25 cellular contexts compared by ENCODE assay signal in genomic region chr5:171705830-171706229, GRCh38.
"Had no signal": no experiment of that assay in that cellular context is flagged by ENCODE, and none has a peak within 500 bp of the region (broad histone marks: within the 10 kb centered on the region; RNA-seq: fewer than 3 reads in every experiment).

No MANE protein-coding gene starts in this region.

- DNase-seq: activated CD4-positive, alpha-beta memory T cell treated with anti-CD3 and anti-CD28 coated beads for 36 hours; activated CD4-positive, alpha-beta T cell treated with anti-CD3 and anti-CD28 coated beads, Interleukin-2, amount 10 ng/mL, durations not matched to agents 7 days and 5 days; activated CD4-positive, CD25-positive, alpha-beta regulatory T cell; activated CD8-positive, alpha-beta memory T cell treated with anti-CD3 and anti-CD28 coated beads for 24 hours; activated gamma-delta T cell treated with Interleukin-2 at 50 U/mL for 16 hours; activated naive CD4-positive, alpha-beta T cell treated with anti-CD3 and anti-CD28 coated beads, Interleukin-2, amount 10 ng/mL, durations not matched to agents 7 days and 5 days; activated naive CD8-positive, alpha-beta T cell treated with anti-CD3 and anti-CD28 coated beads for 36 hours; activated T-cell treated with anti-CD3 and anti-CD28 coated beads, Interleukin-2, amount 50 U/mL, for 48 hours; caudate nucleus; KG1; MV-4-11; NCI-H1092 treated with DMSO at 0.1 percent for 48 hours; NCI-H1417 treated with DMSO at 0.1 percent for 48 hours; NCI-H1694; NCI-H2029; NCI-H2107; NCI-H2171 treated with DMSO at 0.1 percent for 48 hours; NCI-H226; NCI-H526; NCI-H774; RPMI8226; SJCRH30; SK-N-SH; T-helper 1 cell had no signal

- H3K4me3 ChIP-seq: SJCRH30 had no signal

- H3K27ac ChIP-seq: SJCRH30, VCaP had no signal
